In the genomic region with DNA sequence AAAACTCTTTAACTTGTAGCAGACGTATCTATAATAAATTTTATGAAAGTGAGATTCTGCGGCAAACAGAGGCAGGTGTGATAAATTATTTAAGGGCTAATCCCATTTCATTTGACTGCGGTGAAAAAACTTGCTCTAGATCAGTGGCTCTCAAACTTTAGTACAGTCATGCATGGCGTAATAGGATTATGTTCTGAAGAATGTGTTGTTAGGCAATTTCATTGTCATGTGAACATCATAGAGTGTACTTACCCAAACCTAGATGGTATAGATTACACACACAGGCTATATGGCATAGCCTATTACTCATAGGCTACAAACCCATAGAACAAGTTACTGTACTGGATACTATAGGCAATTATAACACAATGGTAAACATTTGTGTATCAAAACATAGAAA, we compare ENCODE assay signal across 12 cellular contexts.
DNase-seq lines count a peak whose midpoint lies in the region; ATAC-seq, FAIRE-seq and TF ChIP-seq lines count a peak whose summit lies in the region.
"Had no signal": no experiment of that assay in that cellular context is flagged by ENCODE, and none has a peak within 500 bp of the region (broad histone marks: within the 10 kb centered on the region; RNA-seq: fewer than 3 reads in every experiment).

No MANE protein-coding gene starts in this region.

- peaks cover 22% of the 10 kb centered on the region for H3K4me1 Mint-ChIP-seq in HFFc6 (ENCODE audit: low read depth)
- no peaks in the 10 kb centered on the region for H3K4me1 Mint-ChIP-seq in stimulated activated naive CD8-positive, alpha-beta T cell treated with anti-CD3 and anti-CD28 coated beads, Interleukin-15, amount 100 ng/mL, for 72 hours
- no peaks in the 10 kb centered on the region for H3K4me1 Mint-ChIP-seq in stimulated activated memory B cell treated with anti-CD40 and anti-IgM and Interleukin-4, amounts not matched to agents 10 μg/mL and 1 μg/mL and 100 μg/mL, for 72 hours

- H3K4me3 ChIP-seq in bronchial epithelial cell (ENCODE audit: low read depth, low read length) (no peak overlapping the region), psoas muscle (no peak overlapping the region)

- DNase-seq in HFFc6 (peak; percentile 48), NCI-H82 (lab: John Stamatoyannopoulos, UW) (peak; percentile 68), bronchial epithelial cell (ENCODE audit: low read depth) (peak; percentile 98), psoas muscle (no peak), NK-92 (lab: John Stamatoyannopoulos, UW; ENCODE audit: unreplicated experiment) (no peak), NCI-H187 treated with DMSO at 0.1 percent for 48 hours (lab: John Stamatoyannopoulos, UW) (no peak)
- no peak for DNase-seq in stimulated activated naive CD8-positive, alpha-beta T cell treated with anti-CD3 and anti-CD28 coated beads, Interleukin-15, amount 100 ng/mL, for 72 hours
- DNase-seq: activated T-cell treated with anti-CD3 and anti-CD28 coated beads, Interleukin-2, amount 50 U/mL, for 4 hours; effector memory CD4-positive, alpha-beta T cell; NCI-H1105; small intestine had no signal

- intact Hi-C loops in psoas muscle (cut with DNase I): no loop called here

- no peaks in the 10 kb centered on the region for H3K9me3 ChIP-seq in psoas muscle

- H3K36me3 ChIP-seq in bronchial epithelial cell (ENCODE audit: control insufficient read depth, insufficient read depth, low read length) (no peaks in the 10 kb centered on the region), psoas muscle (ENCODE audit: insufficient read depth in 1 of 2, low read depth in 1 of 2) (peaks cover 0 to 28% of the 10 kb centered on the region in 2 donors)

- H3K27me3 Mint-ChIP-seq in HFFc6 (ENCODE audit: insufficient read depth): no peaks in the 10 kb centered on the region; the same call in 1 of the 2 replicates
- H3K27me3 Mint-ChIP-seq in stimulated activated naive CD8-positive, alpha-beta T cell treated with anti-CD3 and anti-CD28 coated beads, Interleukin-15, amount 100 ng/mL, for 72 hours: no peaks in the 10 kb centered on the region
- H3K27me3 Mint-ChIP-seq in stimulated activated memory B cell treated with anti-CD40 and anti-IgM and Interleukin-4, amounts not matched to agents 10 μg/mL and 1 μg/mL and 100 μg/mL, for 72 hours: no peaks in the 10 kb centered on the region

- peaks cover 8% of the 10 kb centered on the region; the same call in 1 of the 2 replicates for H3K9me3 Mint-ChIP-seq in HFFc6
- H3K9me3 Mint-ChIP-seq in stimulated activated naive CD8-positive, alpha-beta T cell treated with anti-CD3 and anti-CD28 coated beads, Interleukin-15, amount 100 ng/mL, for 72 hours: peaks cover 0 to 3% of the 10 kb centered on the region in 2 donors
- peaks cover 7% of the 10 kb centered on the region for H3K9me3 Mint-ChIP-seq in stimulated activated memory B cell treated with anti-CD40 and anti-IgM and Interleukin-4, amounts not matched to agents 10 μg/mL and 1 μg/mL and 100 μg/mL, for 72 hours

- ATAC-seq in psoas muscle: peak; percentile 59 to 84 (median 81)
- no peak for ATAC-seq in stimulated activated naive CD8-positive, alpha-beta T cell treated with anti-CD3 and anti-CD28 coated beads, Interleukin-15, amount 100 ng/mL, for 72 hours
- no peak for ATAC-seq in stimulated activated memory B cell treated with anti-CD40 and anti-IgM and Interleukin-4, amounts not matched to agents 10 μg/mL and 1 μg/mL and 100 μg/mL, for 72 hours
- ATAC-seq: activated T-cell treated with anti-CD3 and anti-CD28 coated beads, Interleukin-2, amount 50 U/mL, for 4 hours had no signal

- WGBS in psoas muscle, 3 donors: 61 to 80% (median 69%) methylated on average over 4 of the region's 4 CpGs

- H3K4me1 ChIP-seq in psoas muscle: peaks cover 27% of the 10 kb centered on the region

- no peak overlapping the region for H3K4me3 Mint-ChIP-seq in HFFc6
- H3K4me3 Mint-ChIP-seq in stimulated activated naive CD8-positive, alpha-beta T cell treated with anti-CD3 and anti-CD28 coated beads, Interleukin-15, amount 100 ng/mL, for 72 hours: no peak overlapping the region
- H3K4me3 Mint-ChIP-seq in stimulated activated memory B cell treated with anti-CD40 and anti-IgM and Interleukin-4, amounts not matched to agents 10 μg/mL and 1 μg/mL and 100 μg/mL, for 72 hours: no peak overlapping the region
- H3K4me3 Mint-ChIP-seq: activated T-cell treated with anti-CD3 and anti-CD28 coated beads, Interleukin-2, amount 50 U/mL, for 4 hours had no signal

- H3K27ac Mint-ChIP-seq in HFFc6: no peak overlapping the region
- no peak overlapping the region for H3K27ac Mint-ChIP-seq in stimulated activated naive CD8-positive, alpha-beta T cell treated with anti-CD3 and anti-CD28 coated beads, Interleukin-15, amount 100 ng/mL, for 72 hours
- no peak overlapping the region for H3K27ac Mint-ChIP-seq in stimulated activated memory B cell treated with anti-CD40 and anti-IgM and Interleukin-4, amounts not matched to agents 10 μg/mL and 1 μg/mL and 100 μg/mL, for 72 hours

- TF ChIP-seq CTCF in HFFc6 (IDR thresholded peaks at IDR 0.05): no peak
- TF ChIP-seq CTCF in bronchial epithelial cell (IDR thresholded peaks at IDR 0.05; ENCODE audit: insufficient read depth, low read length, severe bottlenecking): no peak
- TF ChIP-seq CTCF in psoas muscle (IDR thresholded peaks at IDR 0.05): no peak

- H3K36me3 Mint-ChIP-seq in HFFc6 (ENCODE audit: low read depth): peaks cover 25% of the 10 kb centered on the region
- peaks cover 55% of the 10 kb centered on the region for H3K36me3 Mint-ChIP-seq in stimulated activated memory B cell treated with anti-CD40 and anti-IgM and Interleukin-4, amounts not matched to agents 10 μg/mL and 1 μg/mL and 100 μg/mL, for 72 hours

- peak overlapping the region; percentile 73 for H3K27ac ChIP-seq in psoas muscle

- peak; percentile 89 for FAIRE-seq in bronchial epithelial cell (lab: Jason Lieb, UNC)
- FAIRE-seq: small intestine had no signal

- H3K27me3 ChIP-seq in bronchial epithelial cell (ENCODE audit: control insufficient read depth, insufficient read depth, low read length) (no peaks in the 10 kb centered on the region), psoas muscle (ENCODE audit: insufficient read depth in 3 of 3, low read length in 2 of 3) (no peaks in the 10 kb centered on the region)

Comparison
In these comparisons a context has a peak if more than half of its experiments do, and no peak if none do; other contexts are left out.
1. DNase-seq: peak in HFFc6 (single experiment), NCI-H82 (single experiment) and bronchial epithelial cell (single experiment); none in psoas muscle (0 of 2), NK-92 (single experiment), stimulated activated naive CD8-positive, alpha-beta T cell treated with anti-CD3 and anti-CD28 coated beads, Interleukin-15, amount 100 ng/mL, for 72 hours (0 of 2) and NCI-H187 treated with DMSO at 0.1 percent for 48 hours (single experiment).
2. ATAC-seq: peak in psoas muscle (4 of 4); none in stimulated activated naive CD8-positive, alpha-beta T cell treated with anti-CD3 and anti-CD28 coated beads, Interleukin-15, amount 100 ng/mL, for 72 hours (single experiment) and stimulated activated memory B cell treated with anti-CD40 and anti-IgM and Interleukin-4, amounts not matched to agents 10 μg/mL and 1 μg/mL and 100 μg/mL, for 72 hours (single experiment).